8 cellular contexts compared by ENCODE assay signal in genomic region chr14:25050494-25051170, GRCh38. TPM values are rescaled to one million over a fixed set of nuclear protein-coding genes. Genes with fewer than 3 reads are reported as not detected.
DNase-seq lines count a peak whose midpoint lies in the region; ATAC-seq and TF ChIP-seq lines count a peak whose summit lies in the region.

No MANE protein-coding gene starts in this region.

- no peak overlapping the region for H2BK120ac ChIP-seq in H9 (ENCODE audit: low read depth, low read length, poor library complexity, severe bottlenecking)

- no peak overlapping the region for H3K23ac ChIP-seq in H9 (ENCODE audit: insufficient read length, low read depth, low read length)

- H3K56ac ChIP-seq in H9 (ENCODE audit: insufficient read length, low read depth, low read length) = no peak overlapping the region

- H3K27me3 Mint-ChIP-seq in H9 (ENCODE audit: low read depth) = peaks cover 60% of the 10 kb centered on the region
- H3K27me3 Mint-ChIP-seq in natural killer cell treated with Interleukin-12 subunit alpha and Interleukin-12 subunit beta and Interleukin-15 and Interleukin-18, amount 100 ng/mL, for 72 hours = peaks cover 52 to 79% of the 10 kb centered on the region in 2 donors

- H2AFZ ChIP-seq in H9 (ENCODE audit: low read length) = peak overlapping the region; percentile 40

- H3K4me2 ChIP-seq in H9 (ENCODE audit: insufficient read depth, insufficient read length, low read length) = peak overlapping the region; percentile 78

- H3K4me1 Mint-ChIP-seq in H9 = peaks cover 25 to 30% of the 10 kb centered on the region in 2 experiments
- H3K4me1 Mint-ChIP-seq in natural killer cell treated with Interleukin-12 subunit alpha and Interleukin-12 subunit beta and Interleukin-15 and Interleukin-18, amount 100 ng/mL, for 72 hours (ENCODE audit: low read depth in 2 of 2) = peaks cover 12% of the 10 kb centered on the region in 2 donors

- no peaks in the 10 kb centered on the region for H3K9me3 ChIP-seq in H9 (ENCODE audit: control insufficient read depth, low read depth, low read length)

- H3K79me2 ChIP-seq in H9 (ENCODE audit: insufficient read depth, low read length) = no peaks in the 10 kb centered on the region

- H2BK15ac ChIP-seq in H9 (ENCODE audit: low read depth, low read length) = no peak overlapping the region

- no peak overlapping the region for H4K8ac ChIP-seq in H9 (replicated peaks; ENCODE audit: insufficient read length, low read depth, low read length)

- H4K5ac ChIP-seq in H9 (ENCODE audit: insufficient read length, low read depth, low read length) = no peak overlapping the region

- no peaks in the 10 kb centered on the region for H3K79me1 ChIP-seq in H9 (ENCODE audit: insufficient read depth, low read depth, low read length, poor library complexity, severe bottlenecking)

- H3K9me3 Mint-ChIP-seq in H9 = peaks cover 2 to 3% of the 10 kb centered on the region in 2 experiments; a peak in 1 of 5 replicates
- H3K9me3 Mint-ChIP-seq in natural killer cell treated with Interleukin-12 subunit alpha and Interleukin-12 subunit beta and Interleukin-15 and Interleukin-18, amount 100 ng/mL, for 72 hours = no peaks in the 10 kb centered on the region

- H3K27ac Mint-ChIP-seq in H9 = peak overlapping the region in 1 of 3 experiments; percentile 76; a peak in 1 of 7 replicates
- H3K27ac Mint-ChIP-seq in natural killer cell treated with Interleukin-12 subunit alpha and Interleukin-12 subunit beta and Interleukin-15 and Interleukin-18, amount 100 ng/mL, for 72 hours = no peak overlapping the region

- H3T11ph ChIP-seq in H9 (ENCODE audit: low read length) = no peak overlapping the region

- no peak overlapping the region for H3K14ac ChIP-seq in H9 (ENCODE audit: insufficient read depth, low read length)

- peak overlapping the region; percentile 53 for H3K4me3 ChIP-seq in fibroblast of mammary gland (ENCODE audit: control insufficient read depth, low read depth, low read length)

- no peak overlapping the region for H3K4ac ChIP-seq in H9 (ENCODE audit: low read depth, low read length)

- no peaks in the 10 kb centered on the region for H3K36me3 Mint-ChIP-seq in H9 (ENCODE audit: insufficient read depth in 1 of 3, low read depth in 3 of 3)
- no peaks in the 10 kb centered on the region for H3K36me3 Mint-ChIP-seq in natural killer cell treated with Interleukin-12 subunit alpha and Interleukin-12 subunit beta and Interleukin-15 and Interleukin-18, amount 100 ng/mL, for 72 hours

- no peak overlapping the region for H4K91ac ChIP-seq in H9 (ENCODE audit: insufficient read length, low read depth, low read length)

- H3K18ac ChIP-seq in H9 (ENCODE audit: insufficient read length, low read depth, low read length) = no peak overlapping the region

- peak overlapping the region; percentile 71 to 90 for H3K4me3 Mint-ChIP-seq in H9
- H3K4me3 Mint-ChIP-seq in natural killer cell treated with Interleukin-12 subunit alpha and Interleukin-12 subunit beta and Interleukin-15 and Interleukin-18, amount 100 ng/mL, for 72 hours = peak overlapping the region; percentile 78

- H4K20me1 ChIP-seq in H9 (ENCODE audit: control insufficient read depth, insufficient read depth, insufficient read length) = no peaks in the 10 kb centered on the region

- H3K9ac ChIP-seq in H9 (ENCODE audit: extremely low read depth, insufficient read length, low read length) = no peak overlapping the region

- no peak for ATAC-seq in natural killer cell treated with Interleukin-12 subunit alpha and Interleukin-12 subunit beta and Interleukin-15 and Interleukin-18, amount 100 ng/mL, for 72 hours
- ATAC-seq in GM18909 (IDR thresholded peaks at IDR 0.05; ENCODE audit: poor library complexity, unreplicated experiment) (no peak), HG03571 (IDR thresholded peaks at IDR 0.05; ENCODE audit: unreplicated experiment) (no peak)

- H3K27ac ChIP-seq in H9 (ENCODE audit: insufficient read length, low read depth, low read length) = no peak overlapping the region

- no peak overlapping the region for H2BK12ac ChIP-seq in H9 (ENCODE audit: insufficient read length, low read depth, low read length)

- in situ Hi-C loops in GM13976 (cut with MboI; ENCODE audit: low sequenced_read_pairs, unreplicated experiment) = no loop called here

- TF ChIP-seq CTCF in H9 (conservative IDR thresholded peaks at IDR 0.05) (no peak), fibroblast of mammary gland (conservative IDR thresholded peaks at IDR 0.05; ENCODE audit: control insufficient read depth, insufficient read depth, low read depth, low read length) (no peak), GM13976 (IDR thresholded peaks at IDR 0.05; ENCODE audit: borderline replicate concordance, control extremely low read depth, extremely low read depth, insufficient read depth, missing control alignments) (no peak)

- H3K23me2 ChIP-seq in H9 (ENCODE audit: insufficient read length, low read depth, low read length, poor library complexity, severe bottlenecking) = peaks cover 12% of the 10 kb centered on the region

- peaks cover 22% of the 10 kb centered on the region; the same call in 1 of the 2 replicates for H3K27me3 ChIP-seq in H9 (ENCODE audit: insufficient read depth, low read length)

- no peak overlapping the region for H2BK5ac ChIP-seq in H9 (ENCODE audit: insufficient read length, low read length)

- WGBS in H9 (ENCODE audit: extremely low coverage, insufficient read length, low lambda C conversion rate) = no CpG with 5 or more reads among the region's 18 CpGs

- peaks cover 2% of the 10 kb centered on the region; the same call in 1 of the 2 replicates for H3K4me1 ChIP-seq in H9 (ENCODE audit: insufficient read depth, low read length)

- H2BK20ac ChIP-seq in H9 (ENCODE audit: low read depth, low read length, poor library complexity, severe bottlenecking) = no peak overlapping the region

- DNase-seq in H9 = no peak
- peak; percentile 32 for DNase-seq in RKO (ENCODE audit: low spot score)
- peak; percentile 91 for DNase-seq in fibroblast of mammary gland (ENCODE audit: low read depth)
- DNase-seq in natural killer cell treated with Interleukin-12 subunit alpha and Interleukin-12 subunit beta and Interleukin-15 and Interleukin-18, amount 100 ng/mL, for 72 hours (ENCODE audit: low spot score) = no peak
- no peak for DNase-seq in GM13976 (ENCODE audit: low spot score)
- no peak for DNase-seq in NCI-H1092 treated with DMSO at 0.1 percent for 48 hours (lab: John Stamatoyannopoulos, UW)

- H2AK5ac ChIP-seq in H9 (ENCODE audit: insufficient read length, low read length) = no peak overlapping the region

RNA-seq across cellular contexts. Expression of gene STXBP6, which starts 0.7 kb away (rescaled TPM):
- total RNA-seq in H9 (2021) = 2.6 and 3.6 TPM in 2 replicates
- not detected for total RNA-seq in natural killer cell treated with Interleukin-12 subunit alpha and Interleukin-12 subunit beta and Interleukin-15 and Interleukin-18, amount 100 ng/mL, for 72 hours

Comparison
In these comparisons a context has a peak if more than half of its experiments do, and no peak if none do; other contexts are left out.
1. DNase-seq: peak in RKO (single experiment) and fibroblast of mammary gland (single experiment); none in H9 (single experiment), natural killer cell treated with Interleukin-12 subunit alpha and Interleukin-12 subunit beta and Interleukin-15 and Interleukin-18, amount 100 ng/mL, for 72 hours (single experiment), GM13976 (single experiment) and NCI-H1092 treated with DMSO at 0.1 percent for 48 hours (single experiment).